11 cellular contexts compared by ENCODE assay signal in genomic region chr10:93503075-93503474, GRCh38. TPM values are rescaled to one million over a fixed set of nuclear protein-coding genes. Genes with fewer than 3 reads are reported as not detected.
DNase-seq lines count a peak whose midpoint lies in the region; ATAC-seq and TF ChIP-seq lines count a peak whose summit lies in the region.
"Had no signal": no experiment of that assay in that cellular context is flagged by ENCODE, and none has a peak within 500 bp of the region (broad histone marks: within the 10 kb centered on the region; RNA-seq: fewer than 3 reads in every experiment).

No MANE protein-coding gene starts in this region.

- peaks cover 26% of the 10 kb centered on the region for H3K4me1 Mint-ChIP-seq in endodermal cell
- peaks cover 6% of the 10 kb centered on the region for H3K4me1 Mint-ChIP-seq in WTC11

- intact Hi-C loops in spleen (cut with DNase I; ENCODE audit: low total_unique reads) = no loop called here

- H3K36me3 ChIP-seq in endodermal cell (ENCODE audit: control insufficient read depth, insufficient read depth, low read length) (peaks cover 80% of the 10 kb centered on the region), spleen (peaks cover 0 to 22% (median 0%) of the 10 kb centered on the region in 6 donors)

- TF ChIP-seq CTCF in GM20000 (IDR thresholded peaks at IDR 0.05; ENCODE audit: extremely low read depth, missing control alignments) = no peak
- no peak for TF ChIP-seq CTCF in endodermal cell (conservative IDR thresholded peaks at IDR 0.05)
- no peak for TF ChIP-seq CTCF in WTC11 (IDR thresholded peaks at IDR 0.05)
- TF ChIP-seq CTCF in spleen (IDR thresholded peaks at IDR 0.05 in 8 of 11, conservative IDR thresholded peaks at IDR 0.05 in 3 of 11) = no peak

- no peaks in the 10 kb centered on the region for H3K9me3 Mint-ChIP-seq in endodermal cell
- no peaks in the 10 kb centered on the region for H3K9me3 Mint-ChIP-seq in WTC11

- no peaks in the 10 kb centered on the region for H3K27me3 Mint-ChIP-seq in endodermal cell (ENCODE audit: insufficient read depth)
- no peaks in the 10 kb centered on the region for H3K27me3 Mint-ChIP-seq in WTC11 (ENCODE audit: low read depth)

- H3K4me3 Mint-ChIP-seq in endodermal cell (no peak overlapping the region), WTC11 (no peak overlapping the region)

- no peaks in the 10 kb centered on the region for H3K4me1 ChIP-seq in endodermal cell (ENCODE audit: control insufficient read depth, insufficient read depth, low read length)
- H3K4me1 ChIP-seq in spleen = peaks cover 0 to 10% (median 2%) of the 10 kb centered on the region in 6 donors

- DNase-seq in GM20000 (ENCODE audit: low spot score) (peak; percentile 28), endodermal cell (no peak), 8988T (no peak), WTC11 (ENCODE audit: low spot score) (no peak), NAMALWA (ENCODE audit: low spot score) (no peak), spleen (no peak)
- DNase-seq: NCI-H2029, occipital lobe, Right ventricle myocardium superior had no signal

- H3K27ac Mint-ChIP-seq in endodermal cell = peak overlapping the region; percentile 22
- no peak overlapping the region for H3K27ac Mint-ChIP-seq in WTC11

- no peak for TF ChIP-seq POLR2A in spleen (IDR thresholded peaks at IDR 0.05)

- CTCF ChIA-PET in WTC11 (lab: Charles Lee) = interaction anchor here (1.0 to 2.3 kb wide), 3 partner anchors 17 to 127 kb away, joined by 3 to 8 read pairs (median 6); partner anchors contain the start of gene MYOF

- H3K27me3 ChIP-seq in endodermal cell (ENCODE audit: control insufficient read depth, insufficient read depth, low read length, poor library complexity, severe bottlenecking) (no peaks in the 10 kb centered on the region), spleen (replicated peaks in 1 of 7) (no peaks in the 10 kb centered on the region)

- H3K9ac ChIP-seq in endodermal cell (ENCODE audit: extremely low read depth, low read length, poor library complexity, severe bottlenecking) = no peak overlapping the region

- POLR2A ChIA-PET in WTC11 (lab: Charles Lee) = no interaction called here

- H3K36me3 Mint-ChIP-seq in endodermal cell (ENCODE audit: low read depth) = peaks cover 58% of the 10 kb centered on the region
- H3K36me3 Mint-ChIP-seq in WTC11 = peaks cover 47% of the 10 kb centered on the region

- WGBS in endodermal cell (ENCODE audit: insufficient coverage in 1 of 2, insufficient read length in 1 of 2), 2 experiments = 75 to 86% methylated on average over 3 to 6 of the region's 6 CpGs
- 73 to 82% (median 79%) methylated on average over 6 of the region's 6 CpGs for WGBS in spleen, 5 donors

- H3K9me3 ChIP-seq in endodermal cell (ENCODE audit: control insufficient read depth, low read length) (no peaks in the 10 kb centered on the region), spleen (no peaks in the 10 kb centered on the region)

- H3K4me3 ChIP-seq in endodermal cell (ENCODE audit: low read length) (peak overlapping the region; percentile 59), spleen (no peak overlapping the region)

- ATAC-seq in GM18502 (IDR thresholded peaks at IDR 0.05; ENCODE audit: poor library complexity, unreplicated experiment) (peak; percentile 88), HG03108 (IDR thresholded peaks at IDR 0.05; ENCODE audit: unreplicated experiment) (peak; percentile 82), WTC11 (no peak)

- peak overlapping the region; percentile 49 for H3K27ac ChIP-seq in endodermal cell (ENCODE audit: low read depth, low read length)
- H3K27ac ChIP-seq in spleen = no peak overlapping the region

TF ChIP-seq in WTC11, 78 proteins besides CTCF, POLR2A, EP300 and RAD21:
- TF ChIP-seq TEAD4 (CRISPR knock-in tag; IDR thresholded peaks at IDR 0.05) (no peak), E2F5 (CRISPR knock-in tag; IDR thresholded peaks at IDR 0.05) (no peak), ZNF138 (CRISPR knock-in tag; conservative IDR thresholded peaks at IDR 0.05) (no peak), SP1 (CRISPR knock-in tag; conservative IDR thresholded peaks at IDR 0.05) (no peak), STAT6 (CRISPR knock-in tag; conservative IDR thresholded peaks at IDR 0.05; ENCODE audit: low read depth) (no peak), RELA (CRISPR knock-in tag; IDR thresholded peaks at IDR 0.05; ENCODE audit: borderline replicate concordance) (no peak), NR3C1 (CRISPR knock-in tag; conservative IDR thresholded peaks at IDR 0.05; ENCODE audit: low read depth) (no peak)

RNA-seq across cellular contexts. Expression of gene CEP55, which starts 6.7 kb away (rescaled TPM):
- 10 to 100 TPM; 50.3 to 66.8 TPM for total RNA-seq in endodermal cell
- polyA plus RNA-seq in endodermal cell (2013, experiment 1 of 2) = 39.2 TPM
- 45.6 TPM for polyA plus RNA-seq in endodermal cell (2013, experiment 2 of 2)
- 15.7 to 17.3 TPM (median 15.8 TPM) in 3 replicates for total RNA-seq in WTC11 (2021)
- 1 to 10 TPM in 6 of 7 donors, under 1 TPM in 1; 0.95 to 6.6 (median 2.8) TPM for total RNA-seq in spleen
- 1 to 10 TPM; 1.0 to 6.1 (median 4.2) TPM for polyA plus RNA-seq in spleen

RNA-seq across cellular contexts. Expression of gene MYOF, which starts 20.9 kb away (rescaled TPM):
- total RNA-seq in endodermal cell (10 to 100 TPM; 37.4 to 93.8 TPM), WTC11 (2021) (1.4 to 2.2 TPM (median 1.8 TPM) in 3 replicates), spleen (10 to 100 TPM; 15.1 to 50.8 (median 26.8) TPM)
- 15.6 TPM for polyA plus RNA-seq in endodermal cell (2013, experiment 1 of 2)
- polyA plus RNA-seq in endodermal cell (2013, experiment 2 of 2) = 21.2 TPM
- polyA plus RNA-seq in spleen = 1 to 10 TPM; 1.5 to 6.0 (median 3.0) TPM
